14 cellular contexts compared by ENCODE assay signal in the genomic region with DNA sequence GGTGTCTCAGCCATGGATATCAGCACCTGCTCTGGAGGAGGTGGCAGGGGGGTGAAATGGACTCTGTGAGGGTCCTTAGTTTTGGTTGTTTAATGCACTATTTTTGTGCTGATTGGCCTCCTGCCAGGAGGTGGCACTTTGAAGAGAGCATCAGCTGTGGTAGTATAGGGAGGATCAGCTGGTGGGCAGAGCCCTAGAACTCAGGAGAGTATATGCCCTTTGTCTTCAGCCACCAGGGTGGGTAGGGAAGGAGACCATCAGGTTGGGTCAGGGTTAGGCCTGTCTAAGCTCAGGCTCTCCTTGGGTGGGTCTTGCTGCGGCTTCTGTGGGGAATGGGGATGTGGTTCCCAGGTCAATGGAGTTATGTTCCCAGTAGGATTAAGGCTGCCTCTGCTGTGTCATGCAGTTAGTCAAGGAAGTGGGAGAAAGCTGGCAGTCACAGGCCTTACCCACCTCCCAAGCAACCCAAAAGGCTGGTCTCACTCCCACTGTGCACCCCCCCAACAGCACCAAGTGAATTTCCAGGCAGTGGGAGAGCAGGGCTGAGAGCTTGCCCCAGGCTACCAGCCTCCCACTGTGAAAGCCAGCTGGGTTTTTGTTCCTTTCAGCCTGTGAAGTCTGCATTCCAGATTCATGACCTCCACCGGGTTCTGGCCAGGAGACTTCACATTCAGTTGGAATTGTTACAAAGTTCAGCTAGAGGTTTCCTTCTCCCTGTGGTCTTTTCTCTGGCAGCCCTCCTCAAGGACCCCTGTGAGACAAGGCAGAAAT. TPM values are rescaled to one million over a fixed set of nuclear protein-coding genes. Genes with fewer than 3 reads are reported as not detected.
DNase-seq lines count a peak whose midpoint lies in the region; ATAC-seq, FAIRE-seq and TF ChIP-seq lines count a peak whose summit lies in the region.
"Had no signal": no experiment of that assay in that cellular context is flagged by ENCODE, and none has a peak within 500 bp of the region (broad histone marks: within the 10 kb centered on the region; RNA-seq: fewer than 3 reads in every experiment).

No MANE protein-coding gene starts in this region.

- ATAC-seq in HG03354 (IDR thresholded peaks at IDR 0.05; ENCODE audit: poor library complexity, severe bottlenecking, unreplicated experiment) (no peak), HG03135 (IDR thresholded peaks at IDR 0.05; ENCODE audit: unreplicated experiment) (no peak)
- ATAC-seq: left colon had no signal

- no peaks in the 10 kb centered on the region for H3K9me3 ChIP-seq in osteoblast (ENCODE audit: low read depth, low read length)
- H3K9me3 ChIP-seq: adrenal gland had no signal

- H3K36me3 ChIP-seq in osteoblast (ENCODE audit: insufficient read depth, low read length), result no peaks in the 10 kb centered on the region
- H3K36me3 ChIP-seq: adrenal gland had no signal

- DNase-seq in H54 (ENCODE audit: insufficient read length, low spot score) (peak; percentile 13), NCI-H69 (lab: John Stamatoyannopoulos, UW) (peak; percentile 67), dedifferentiated amniotic fluid mesenchymal stem cell (ENCODE audit: extremely low spot score) (peak; percentile 55), osteoblast (ENCODE audit: insufficient read length, low spot score, missing footprints) (peak; percentile 45), head of caudate nucleus (no peak)
- DNase-seq: adrenal gland; erythroblast; left colon; NCI-H1105; nephron progenitor cell; stimulated activated CD4-positive, alpha-beta T cell treated with anti-CD3 and anti-CD28 coated beads, Interleukin-12 subunit alpha, Interleukin-12 subunit beta, amount 100 ng/mL, for 4 hours had no signal

- H3K79me2 ChIP-seq in osteoblast (ENCODE audit: insufficient read depth, low read length), result no peaks in the 10 kb centered on the region

- intact Hi-C loops in head of caudate nucleus (cut with DNase I), result no loop called here

- no peak for TF ChIP-seq POLR2A in H54 (IDR thresholded peaks at IDR 0.05; ENCODE audit: low read depth, low read length)

- H3K4me2 ChIP-seq in osteoblast (ENCODE audit: insufficient read depth, low read length), result no peak overlapping the region

- no peak overlapping the region for H2AFZ ChIP-seq in osteoblast (ENCODE audit: low read length)

- no peak overlapping the region for H3K27ac ChIP-seq in osteoblast (ENCODE audit: low read depth, low read length)
- H3K27ac ChIP-seq: adrenal gland had no signal

- peaks cover 5% of the 10 kb centered on the region for H3K4me1 ChIP-seq in osteoblast (ENCODE audit: insufficient read depth, low read length)

- H3K27me3 ChIP-seq in osteoblast (ENCODE audit: insufficient read depth, low read length), result peaks cover 3% of the 10 kb centered on the region
- H3K27me3 ChIP-seq: adrenal gland had no signal

- no peak overlapping the region for H3K4me3 ChIP-seq in osteoblast (ENCODE audit: insufficient read depth, low read length)
- H3K4me3 ChIP-seq: adrenal gland had no signal

- H4K20me1 ChIP-seq in osteoblast (ENCODE audit: insufficient read depth, low read length), result no peaks in the 10 kb centered on the region

- no peak for TF ChIP-seq CTCF in osteoblast (IDR thresholded peaks at IDR 0.05; ENCODE audit: extremely low read depth, low read depth, low read length)

- FAIRE-seq in H54 (lab: Jason Lieb, UNC), result no peak
- FAIRE-seq: GM18507 had no signal

RNA-seq across cellular contexts. Expression of a gene that starts 5.7 kb away (rescaled TPM):
- total RNA-seq in osteoblast, result 36.5 and 42.3 TPM in 2 replicates

Comparison
In these comparisons a context has a peak if more than half of its experiments do, and no peak if none do; other contexts are left out.
1. DNase-seq: peak in H54 (single experiment), NCI-H69 (single experiment), dedifferentiated amniotic fluid mesenchymal stem cell (single experiment) and osteoblast (single experiment); none in head of caudate nucleus (0 of 42).